Comparison of ENCODE assay signal across 25 cellular contexts in genomic region chr5:74510476-74510875, GRCh38.
"Had no signal": no experiment of that assay in that cellular context is flagged by ENCODE, and none has a peak within 500 bp of the region (broad histone marks: within the 10 kb centered on the region; RNA-seq: fewer than 3 reads in every experiment).

No MANE protein-coding gene starts in this region.

- H3K27ac Mint-ChIP-seq: activated CD8-positive, alpha-beta T cell treated with anti-CD3 and anti-CD28 coated beads for 36 hours; activated naive CD4-positive, alpha-beta T cell treated with anti-CD3 and anti-CD28 coated beads, Interleukin-2, amount 50 U/mL, for 24 hours; activated T-helper 1 cell treated with anti-CD3 and anti-CD28 coated beads, Interleukin-12 subunit alpha, Interleukin-12 subunit beta, Interleukin-2, Interleukin-4 antibody, amounts not matched to agents 30 ng/mL and 10 ng/mL and 1 ng/mL, durations not matched to agents 14 hours and 24 hours and 36 hours; T-helper 2 cell treated with Interferon-gamma antibody and Interleukin-4, amounts not matched to agents 5 μg/mL and 100 μg/mL, for 36 hours had no signal

- H3K27me3 ChIP-seq: ascending aorta, body of pancreas, SJSA1 had no signal

- H3K4me1 Mint-ChIP-seq: activated naive CD4-positive, alpha-beta T cell treated with anti-CD3 and anti-CD28 coated beads, Interleukin-2, amount 50 U/mL, for 24 hours had no signal

- H3K27ac ChIP-seq: ascending aorta, body of pancreas, SJSA1 had no signal

- H3K4me3 Mint-ChIP-seq: activated CD8-positive, alpha-beta T cell treated with anti-CD3 and anti-CD28 coated beads for 36 hours; activated naive CD4-positive, alpha-beta T cell treated with anti-CD3 and anti-CD28 coated beads, Interleukin-2, amount 50 U/mL, for 24 hours; activated T-helper 1 cell treated with anti-CD3 and anti-CD28 coated beads, Interleukin-12 subunit alpha, Interleukin-12 subunit beta, Interleukin-2, Interleukin-4 antibody, amounts not matched to agents 30 ng/mL and 10 ng/mL and 1 ng/mL, durations not matched to agents 14 hours and 24 hours and 36 hours; T-helper 2 cell treated with Interferon-gamma antibody and Interleukin-4, amounts not matched to agents 5 μg/mL and 100 μg/mL, for 36 hours had no signal

- H3K9me3 Mint-ChIP-seq: activated CD8-positive, alpha-beta T cell treated with anti-CD3 and anti-CD28 coated beads for 36 hours; activated naive CD4-positive, alpha-beta T cell treated with anti-CD3 and anti-CD28 coated beads, Interleukin-2, amount 50 U/mL, for 24 hours; activated T-helper 1 cell treated with anti-CD3 and anti-CD28 coated beads, Interleukin-12 subunit alpha, Interleukin-12 subunit beta, Interleukin-2, Interleukin-4 antibody, amounts not matched to agents 30 ng/mL and 10 ng/mL and 1 ng/mL, durations not matched to agents 14 hours and 24 hours and 36 hours; T-helper 2 cell treated with Interferon-gamma antibody and Interleukin-4, amounts not matched to agents 5 μg/mL and 100 μg/mL, for 36 hours had no signal

- DNase-seq: activated CD4-positive, alpha-beta T cell treated with anti-CD3 and anti-CD28 coated beads for 4 hours; activated CD8-positive, alpha-beta memory T cell treated with anti-CD3 and anti-CD28 coated beads, Interleukin-2, amount 50 U/mL, for 4 hours; activated CD8-positive, alpha-beta T cell treated with anti-CD3 and anti-CD28 coated beads for 36 hours; activated effector memory CD4-positive, alpha-beta T cell treated with Interleukin-2 at 50 U/mL for 16 hours; activated naive CD4-positive, alpha-beta T cell; amniotic stem cell; body of pancreas; Kasumi-1; NCI-H1105 treated with DMSO at 0.1 percent for 48 hours; NCI-H1436 treated with DMSO at 0.1 percent for 48 hours; NCI-H187; NCI-H2081; NCI-H510A treated with DMSO at 0.1 percent for 48 hours; PC-3; SHP77; SW 1271 had no signal

- H3K27me3 Mint-ChIP-seq: activated CD8-positive, alpha-beta T cell treated with anti-CD3 and anti-CD28 coated beads for 36 hours had no signal

- H3K36me3 ChIP-seq: ascending aorta, SJSA1 had no signal

- ATAC-seq: activated CD4-positive, CD25-positive, alpha-beta regulatory T cell treated with anti-CD3 and anti-CD28 coated beads, Interleukin-2, amount 50 U/mL, for 24 hours; activated CD8-positive, alpha-beta T cell treated with anti-CD3 and anti-CD28 coated beads for 36 hours; body of pancreas; PC-3; SK-N-SH treated with all-trans-retinoic acid at 6 μM for 48 hours had no signal

- H3K4me3 ChIP-seq: ascending aorta, body of pancreas, SJSA1 had no signal

- FAIRE-seq: bronchial epithelial cell, RCC 7860 had no signal

- H3K36me3 Mint-ChIP-seq: activated naive CD4-positive, alpha-beta T cell treated with anti-CD3 and anti-CD28 coated beads, Interleukin-2, amount 50 U/mL, for 24 hours had no signal

- H3K4me1 ChIP-seq: ascending aorta, body of pancreas had no signal

- H3K9me3 ChIP-seq: ascending aorta, body of pancreas, SJSA1 had no signal
